ENCODE assay signal across 17 cellular contexts in the genomic region with DNA sequence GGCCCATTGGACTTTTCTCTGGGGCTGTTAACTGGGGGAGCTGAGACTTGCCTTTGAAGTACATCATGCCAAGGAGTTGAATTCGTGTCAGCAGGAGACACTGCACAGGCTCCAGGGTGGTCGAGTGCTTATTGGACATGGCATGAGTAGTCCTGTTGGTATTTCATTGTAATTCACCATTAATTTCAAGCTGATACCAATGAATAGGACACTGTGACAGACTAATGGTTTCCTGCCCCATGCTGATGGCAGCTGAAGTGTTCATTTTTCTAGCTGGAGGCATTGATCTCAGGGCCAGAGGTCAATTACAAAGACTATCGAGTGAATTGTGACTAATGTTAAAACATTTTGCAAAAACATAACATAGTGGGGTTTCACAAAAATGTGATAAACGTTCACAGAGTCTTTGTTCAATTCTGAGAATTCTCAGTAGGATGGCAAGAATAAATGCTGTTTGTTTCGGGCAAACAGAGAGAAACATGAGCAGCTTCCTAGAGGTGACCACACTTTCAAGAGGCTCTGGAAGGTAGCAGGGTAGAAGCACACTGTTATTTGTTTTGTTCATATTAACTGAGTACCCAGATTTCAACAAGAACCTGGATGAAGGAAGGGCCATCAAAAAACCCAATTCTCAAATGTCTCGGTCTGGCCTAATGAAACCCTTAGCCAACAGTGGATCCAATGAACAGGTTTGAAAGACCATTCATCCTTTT.
A peak's percentile ranks its signal among the peaks of the same experiment; 100 is the strongest.
DNase-seq lines count a peak whose midpoint lies in the region; ATAC-seq and TF ChIP-seq lines count a peak whose summit lies in the region.
"Had no signal": no experiment of that assay in that cellular context is flagged by ENCODE, and none has a peak within 500 bp of the region (broad histone marks: within the 10 kb centered on the region; RNA-seq: fewer than 3 reads in every experiment).

No MANE protein-coding gene starts in this region.

- ATAC-seq in GM18868 (IDR thresholded peaks at IDR 0.05; ENCODE audit: unreplicated experiment) (no peak), GM18520 (IDR thresholded peaks at IDR 0.05; ENCODE audit: unreplicated experiment) (no peak), GM21367 (IDR thresholded peaks at IDR 0.05; ENCODE audit: unreplicated experiment) (no peak)
- ATAC-seq: pancreas had no signal

- no peak overlapping the region for H3K4me3 ChIP-seq in AG04450 (ENCODE audit: low read depth, low read length)
- H3K4me3 ChIP-seq: pancreas had no signal

- POLR2A ChIA-PET in AG04450 (lab: Yijun Ruan, JAX) = interaction anchor here (0.9 kb wide), 1 partner anchor 362 kb away, joined by 3 read pairs; no protein-coding TSS in a partner anchor

- DNase-seq in AG04450 (ENCODE audit: low read depth, low spot score) (no peak), HS-5 (ENCODE audit: low read depth) (peak; percentile 40), RPMI7951 (ENCODE audit: low read depth) (peak; percentile 84), foreskin melanocyte (peak; percentile 95), GM03348 (ENCODE audit: low spot score) (no peak)
- DNase-seq: activated CD4-positive, alpha-beta T cell treated with anti-CD3 and anti-CD28 coated beads for 1 hour; activated gamma-delta T cell treated with Interleukin-2 at 50 U/mL for 16 hours; amygdala; Caco-2; GOT3; NCI-H1436 treated with DMSO at 0.1 percent for 48 hours; pancreas; stimulated activated CD4-positive, alpha-beta T cell treated with anti-CD3 and anti-CD28 coated beads, Interleukin-2, amount 100 ng/mL, for 48 hours; T-helper 9 cell had no signal

- H3K27ac ChIP-seq in AG04450 (ENCODE audit: low read depth, low read length) = peak overlapping the region; percentile 47
- H3K27ac ChIP-seq: pancreas had no signal

- CTCF ChIA-PET in AG04450 (lab: Charles Lee) = interaction anchor here (1.0 to 1.8 kb wide), 2 partner anchors 42 to 529 kb away, joined by 3 to 6 read pairs; no protein-coding TSS in a partner anchor

- no peak for TF ChIP-seq CTCF in AG04450 (IDR thresholded peaks at IDR 0.05; ENCODE audit: low read depth, low read length)

- no peaks in the 10 kb centered on the region for H3K9me3 ChIP-seq in AG04450 (ENCODE audit: control insufficient read depth, insufficient read depth, low read length)
- H3K9me3 ChIP-seq: Caco-2, pancreas had no signal

- H3K27me3 ChIP-seq in AG04450 (ENCODE audit: control insufficient read depth, insufficient read depth, low read length) = no peaks in the 10 kb centered on the region
- H3K27me3 ChIP-seq: pancreas had no signal

Comparison
In these comparisons a context has a peak if more than half of its experiments do, and no peak if none do; other contexts are left out.
1. DNase-seq: peak in HS-5 (single experiment), RPMI7951 (single experiment) and foreskin melanocyte (single experiment); none in AG04450 (single experiment) and GM03348 (single experiment).